ENCODE assay signal across 1 cellular context in genomic region chr22:20720692-20721408, GRCh38.
TF ChIP-seq lines count a peak whose summit lies in the region.

No MANE protein-coding gene starts in this region.

TF ChIP-seq in WTC11, 78 proteins besides CTCF, POLR2A, EP300 and RAD21 (continued from another document):
- TF ChIP-seq, protein P1, sequence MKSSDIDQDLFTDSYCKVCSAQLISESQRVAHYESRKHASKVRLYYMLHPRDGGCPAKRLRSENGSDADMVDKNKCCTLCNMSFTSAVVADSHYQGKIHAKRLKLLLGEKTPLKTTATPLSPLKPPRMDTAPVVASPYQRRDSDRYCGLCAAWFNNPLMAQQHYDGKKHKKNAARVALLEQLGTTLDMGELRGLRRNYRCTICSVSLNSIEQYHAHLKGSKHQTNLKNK (CRISPR knock-in tag; IDR thresholded peaks at IDR 0.05): no peak
- TF ChIP-seq NFYB (CRISPR knock-in tag; conservative IDR thresholded peaks at IDR 0.05; ENCODE audit: low read depth) (no peak), CDX4 (CRISPR knock-in tag; IDR thresholded peaks at IDR 0.05; ENCODE audit: borderline replicate concordance) (no peak), KAT7 (CRISPR knock-in tag; IDR thresholded peaks at IDR 0.05; ENCODE audit: borderline replicate concordance) (no peak), GTF2I (CRISPR knock-in tag; conservative IDR thresholded peaks at IDR 0.05) (no peak), ZNF138 (CRISPR knock-in tag; conservative IDR thresholded peaks at IDR 0.05) (no peak)
